1 cellular context compared by ENCODE assay signal in genomic region chr11:130150790-130151189, GRCh38.
TF ChIP-seq lines count a peak whose summit lies in the region.

No MANE protein-coding gene starts in this region.

TF ChIP-seq in GM23338, 12 proteins besides CTCF, POLR2A, EP300 and RAD21 (continued from another document):
- TF ChIP-seq ZNF462 (CRISPR knock-in tag; IDR thresholded peaks at IDR 0.05) (no peak), CREB1 (CRISPR knock-in tag; IDR thresholded peaks at IDR 0.05; ENCODE audit: low read depth) (no peak), POLR2AphosphoS5 (IDR thresholded peaks at IDR 0.05; ENCODE audit: low read depth) (no peak), ZNF114 (CRISPR knock-in tag; IDR thresholded peaks at IDR 0.05) (no peak)
- TF ChIP-seq, protein P1, sequence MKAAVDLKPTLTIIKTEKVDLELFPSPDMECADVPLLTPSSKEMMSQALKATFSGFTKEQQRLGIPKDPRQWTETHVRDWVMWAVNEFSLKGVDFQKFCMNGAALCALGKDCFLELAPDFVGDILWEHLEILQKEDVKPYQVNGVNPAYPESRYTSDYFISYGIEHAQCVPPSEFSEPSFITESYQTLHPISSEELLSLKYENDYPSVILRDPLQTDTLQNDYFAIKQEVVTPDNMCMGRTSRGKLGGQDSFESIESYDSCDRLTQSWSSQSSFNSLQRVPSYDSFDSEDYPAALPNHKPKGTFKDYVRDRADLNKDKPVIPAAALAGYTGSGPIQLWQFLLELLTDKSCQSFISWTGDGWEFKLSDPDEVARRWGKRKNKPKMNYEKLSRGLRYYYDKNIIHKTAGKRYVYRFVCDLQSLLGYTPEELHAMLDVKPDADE (IDR thresholded peaks at IDR 0.05): no peak
